Comparison of ENCODE assay signal across 21 cellular contexts in genomic region chr15:80444680-80445251, GRCh38. TPM values are rescaled to one million over a fixed set of nuclear protein-coding genes. Genes with fewer than 3 reads are reported as not detected.
DNase-seq lines count a peak whose midpoint lies in the region; ATAC-seq, FAIRE-seq and TF ChIP-seq lines count a peak whose summit lies in the region.
"Had no signal": no experiment of that assay in that cellular context is flagged by ENCODE, and none has a peak within 500 bp of the region (broad histone marks: within the 10 kb centered on the region; RNA-seq: fewer than 3 reads in every experiment).

No MANE protein-coding gene starts in this region.

- no peak overlapping the region for H3K4me3 ChIP-seq in right atrium auricular region
- no peak overlapping the region for H3K4me3 ChIP-seq in GM12878
- H3K4me3 ChIP-seq in Caco-2 (ENCODE audit: low read depth, low read length) = no peak overlapping the region

- TF ChIP-seq EP300 in GM12878 (IDR thresholded peaks at IDR 0.05; ENCODE audit: borderline replicate concordance in 1 of 2, control insufficient read depth in 1 of 2, low read depth in 2 of 2, low read length in 2 of 2) = no peak

- SMC1A ChIA-PET in GM12878 (lab: Charles Lee; ENCODE audit: uncharacterized antibody, unreplicated experiment) = no interaction called here

- no peak overlapping the region for H3K27ac Mint-ChIP-seq in Caco-2 (ENCODE audit: unreplicated experiment)
- H3K27ac Mint-ChIP-seq: CD8-positive, alpha-beta T cell had no signal

- no peak overlapping the region for H3K9ac ChIP-seq in GM12878 (ENCODE audit: control insufficient read depth, insufficient read depth, low read length)
- H3K9ac ChIP-seq: KMS-11 had no signal

- H3K4me1 Mint-ChIP-seq in Caco-2 (ENCODE audit: low read depth, unreplicated experiment) = no peaks in the 10 kb centered on the region

- TF ChIP-seq POLR2A in GM12878 (IDR thresholded peaks at IDR 0.05; ENCODE audit: low read depth, low read length) = no peak

- H2AFZ ChIP-seq in GM12878 (ENCODE audit: control insufficient read depth, low read depth, low read length) = no peak overlapping the region

- BruUV-seq in GM12878 (replicated peaks; lab: Mats Ljungman, UMichigan) (no TSS peak), Caco-2 (replicated peaks; lab: Mats Ljungman, UMichigan) (no TSS peak)

- WGBS in GM12878 (ENCODE audit: insufficient coverage, insufficient replicate concordance, low lambda C conversion rate, missing lambda C conversion rate) = 44% methylated on average over 4 of the region's 4 CpGs

- ATAC-seq in left ventricle myocardium superior (no peak), GM12878 (no peak), GM21515 (IDR thresholded peaks at IDR 0.05; ENCODE audit: unreplicated experiment) (no peak), GM18867 (IDR thresholded peaks at IDR 0.05; ENCODE audit: unreplicated experiment) (no peak)
- ATAC-seq: CD8-positive, alpha-beta T cell had no signal

- H3K4me1 ChIP-seq in right atrium auricular region (no peaks in the 10 kb centered on the region), GM12878 (ENCODE audit: control insufficient read depth, insufficient read depth, low read length) (no peaks in the 10 kb centered on the region), Caco-2 (no peaks in the 10 kb centered on the region)

- intact Hi-C loops in left ventricle myocardium superior (cut with micrococcal nuclease) (no loop called here), GM12878 (cut with micrococcal nuclease; ENCODE audit: unreplicated experiment) (no loop called here), Caco-2 (cut with micrococcal nuclease; ENCODE audit: unreplicated experiment) (no loop called here)

- no peak for TF ChIP-seq RAD21 in GM12878 (IDR thresholded peaks at IDR 0.05; ENCODE audit: insufficient read depth, low read depth, low read length)

- H3K9me3 ChIP-seq in right atrium auricular region (no peaks in the 10 kb centered on the region), GM12878 (replicated peaks; ENCODE audit: control insufficient read depth, insufficient read depth, low read length) (no peaks in the 10 kb centered on the region), Caco-2 (no peaks in the 10 kb centered on the region)

- peak; percentile 18 for FAIRE-seq in GM12878 (lab: Jason Lieb, UNC)

- no peaks in the 10 kb centered on the region for H4K20me1 ChIP-seq in GM12878 (ENCODE audit: control insufficient read depth, insufficient read depth)

- peaks cover 8% of the 10 kb centered on the region for H3K27me3 Mint-ChIP-seq in Caco-2 (ENCODE audit: insufficient read depth, unreplicated experiment)

- no peaks in the 10 kb centered on the region for H3K79me2 ChIP-seq in GM12878 (ENCODE audit: control insufficient read depth, insufficient read depth, low read length)

- no peaks in the 10 kb centered on the region for H3K36me3 ChIP-seq in right atrium auricular region
- no peaks in the 10 kb centered on the region for H3K36me3 ChIP-seq in GM12878 (ENCODE audit: control insufficient read depth in 2 of 2, insufficient read depth in 2 of 2, low read length in 1 of 2)
- H3K36me3 ChIP-seq in Caco-2 (ENCODE audit: control insufficient read depth, insufficient read depth, low read length) = no peaks in the 10 kb centered on the region

- POLR2A ChIA-PET in GM12878 (lab: Charles Lee) (no interaction called here), Caco-2 (lab: Charles Lee) (no interaction called here)

- RAD21 ChIA-PET in GM12878 (lab: Charles Lee; ENCODE audit: unreplicated experiment) = no interaction called here

- TF ChIP-seq CTCF in right atrium auricular region (IDR thresholded peaks at IDR 0.05) = no peak
- no peak for TF ChIP-seq CTCF in GM12878 (IDR thresholded peaks at IDR 0.05 in 2 of 3, conservative IDR thresholded peaks at IDR 0.05 in 1 of 3; ENCODE audit: control insufficient read depth in 2 of 3, extremely low read depth in 1 of 3, insufficient read depth in 1 of 3, low read depth in 3 of 3, low read length in 3 of 3)
- no peak for TF ChIP-seq CTCF in Caco-2 (IDR thresholded peaks at IDR 0.05; ENCODE audit: insufficient read depth in 1 of 2, low read depth in 1 of 2, low read length in 1 of 2, severe bottlenecking in 1 of 2, unreplicated experiment in 1 of 2)

- H3K27ac ChIP-seq in right atrium auricular region = no peak overlapping the region
- no peak overlapping the region for H3K27ac ChIP-seq in GM12878 (ENCODE audit: control insufficient read depth, insufficient read depth)
- H3K27ac ChIP-seq: KMS-11 had no signal

- in situ Hi-C loops in GM12878 (cut with MboI) = no loop called here

- no peak overlapping the region for H3K4me3 Mint-ChIP-seq in Caco-2 (ENCODE audit: unreplicated experiment)
- H3K4me3 Mint-ChIP-seq: CD8-positive, alpha-beta T cell had no signal

- no peak overlapping the region for H3K4me2 ChIP-seq in GM12878 (ENCODE audit: control insufficient read depth, insufficient read depth)
- H3K4me2 ChIP-seq: KMS-11 had no signal

- DNase-seq in right atrium auricular region (ENCODE audit: low spot score) (peak; percentile 11), left ventricle myocardium superior (no peak), GM12878 (ENCODE audit: low read depth, low spot score) (no peak), islet precursor cell (peak; percentile 15), SK-N-DZ (ENCODE audit: low spot score) (no peak), Caco-2 (no peak)
- DNase-seq: 8988T; AML-193; C1 segment of cervical spinal cord; Calu3; CD8-positive, alpha-beta T cell; DMS153; NCI-H1092 treated with DMSO at 0.1 percent for 48 hours; NCI-H146; NCI-H2029; NCI-H345; NCI-H524 treated with DMSO at 0.1 percent for 48 hours had no signal

- H3K36me3 Mint-ChIP-seq in Caco-2 (ENCODE audit: insufficient read depth, unreplicated experiment) = no peaks in the 10 kb centered on the region
- H3K36me3 Mint-ChIP-seq: CD8-positive, alpha-beta T cell had no signal

- H3K9me3 Mint-ChIP-seq in Caco-2 (ENCODE audit: unreplicated experiment) = no peaks in the 10 kb centered on the region
- H3K9me3 Mint-ChIP-seq: CD8-positive, alpha-beta T cell had no signal

- CTCF ChIA-PET in GM12878 (lab: Yijun Ruan, JAX) = no interaction called here
- CTCF ChIA-PET in Caco-2 (lab: Charles Lee) = no interaction called here

- H3K27me3 ChIP-seq in right atrium auricular region (no peaks in the 10 kb centered on the region), GM12878 (replicated peaks in 1 of 2; ENCODE audit: control insufficient read depth in 2 of 2, insufficient read depth in 2 of 2, low read length in 1 of 2) (peaks cover 0 to 3% of the 10 kb centered on the region in 2 experiments; a peak in 2 of 4 replicates), Caco-2 (replicated peaks; ENCODE audit: control insufficient read depth, insufficient read depth, low read length) (no peaks in the 10 kb centered on the region)

TF ChIP-seq in GM12878, 131 proteins besides CTCF, POLR2A, EP300 and RAD21 (continues in another document):
- no peak for TF ChIP-seq E4F1 (IDR thresholded peaks at IDR 0.05; ENCODE audit: borderline replicate concordance, partially characterized antibody)
- TF ChIP-seq BACH1 (IDR thresholded peaks at IDR 0.05; ENCODE audit: borderline replicate concordance) = no peak
- no peak for TF ChIP-seq SMARCA5 (IDR thresholded peaks at IDR 0.05)
- no peak for TF ChIP-seq E2F4 (IDR thresholded peaks at IDR 0.05; ENCODE audit: low read depth, low read length)

RNA-seq across cellular contexts. Expression of gene ARNT2, which starts 40.6 kb away (rescaled TPM):
- total RNA-seq in right atrium auricular region (1 to 10 TPM; 4.8 to 8.4 TPM), left ventricle myocardium superior (4.1 TPM), GM12878 (2014; rRNA removed) (not detected in 2 replicates), GM12878 (2014; rRNA removed; fragmentation: Illumina TruSeq; extraction: Trizol) (not detected in 2 replicates), GM12878 (2021) (0.21 TPM in 1 of 2 replicates, not detected in the other), Caco-2 (2022) (0.07 and 0.23 TPM in 2 replicates)
- total RNA-seq in GM12878 (2013; cell fraction: nucleolus; rRNA removed) = not detected in 2 replicates
- 0.07 TPM for polyA plus RNA-seq in GM12878 (2011; ENCODE audit: low read depth)
- polyA plus RNA-seq in GM12878 (2011; rRNA removed) (0.06 and 0.07 TPM in 2 replicates), GM12878 (2014; fragmentation: Illumina TruSeq; extraction: Trizol) (0.07 TPM in 1 of 2 replicates, not detected in the other), GM12878 (2014; fragmentation: Nextera tagmentation; extraction: Ambion mirVana) (under 1 TPM in 1 of 2 experiments, not detected in 1; 0.11 TPM), GM12878 (2014; rRNA removed) (not detected in 2 replicates), GM12878 (2016; fragmentation: Nextera tagmentation; extraction: Ambion mirVana) (under 1 TPM in 1 of 2 experiments, not detected in 1; 0.49 TPM)
- 0.13 TPM in 1 of 2 replicates, not detected in the other for polyA plus RNA-seq in GM12878 (2011; cell fraction: cytosol; rRNA removed)
- polyA plus RNA-seq in GM12878 (2011; cell fraction: nucleus; rRNA removed) = 0.04 and 0.10 TPM in 2 replicates
- 0.22 and 0.72 TPM in 2 replicates for polyA plus RNA-seq in GM12878 (2012)
- not detected in 2 replicates for polyA minus RNA-seq in GM12878 (2011; rRNA and poly(A)+ RNA removed)
- not detected in 2 replicates for polyA minus RNA-seq in GM12878 (2011; cell fraction: cytosol; rRNA and poly(A)+ RNA removed)
- not detected in 2 replicates for polyA minus RNA-seq in GM12878 (2011; cell fraction: nucleus; rRNA and poly(A)+ RNA removed)
- polyA plus RNA-seq in SK-N-DZ (2014; cell fraction: cytosol; rRNA removed) = 22.8 and 22.9 TPM in 2 replicates
- polyA plus RNA-seq in SK-N-DZ (2014; cell fraction: nucleus; rRNA removed) = 14.1 and 16.6 TPM in 2 replicates
- total RNA-seq: CD8-positive, alpha-beta T cell; G401 had no signal

Comparison
In these comparisons a context has a peak if more than half of its experiments do, and no peak if none do; other contexts are left out.
1. DNase-seq: peak in right atrium auricular region (single experiment) and islet precursor cell (single experiment); none in left ventricle myocardium superior (single experiment), GM12878 (single experiment), SK-N-DZ (single experiment) and Caco-2 (0 of 2).